In the genomic region with DNA sequence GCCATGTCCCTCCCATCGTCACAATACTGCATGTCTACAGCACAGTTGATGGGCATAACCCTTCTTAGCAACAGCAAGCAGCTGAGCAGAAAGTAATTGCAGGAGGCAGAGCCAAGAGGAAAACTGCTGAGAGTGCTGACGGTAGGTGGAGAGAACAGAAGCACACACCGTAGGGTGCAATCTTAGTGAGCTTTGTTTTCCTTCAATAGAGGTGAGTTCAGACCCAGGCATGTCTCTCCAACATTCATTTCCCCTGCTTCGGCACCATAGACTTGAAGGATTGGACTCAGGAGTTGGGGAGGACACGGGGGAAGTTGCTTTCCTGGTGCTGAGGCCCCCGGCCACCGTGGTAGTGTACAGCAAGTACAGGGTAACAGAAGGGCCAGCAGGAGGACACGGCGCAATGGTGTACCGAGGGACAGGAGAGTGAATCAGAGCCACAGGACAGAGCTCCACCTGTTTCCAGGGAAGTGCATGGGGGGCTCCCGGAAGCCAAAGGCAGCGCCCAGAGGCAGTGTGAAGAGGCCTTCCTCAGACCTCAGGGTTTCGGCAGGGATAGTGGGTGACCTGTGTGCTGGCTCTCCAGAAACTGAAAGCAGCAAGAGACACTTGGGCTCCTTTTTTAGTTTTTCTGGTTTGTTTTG, we compare ENCODE assay signal across 9 cellular contexts. TPM values are rescaled to one million over a fixed set of nuclear protein-coding genes. Genes with fewer than 3 reads are reported as not detected.
DNase-seq lines count a peak whose midpoint lies in the region; ATAC-seq and TF ChIP-seq lines count a peak whose summit lies in the region.
"Had no signal": no experiment of that assay in that cellular context is flagged by ENCODE, and none has a peak within 500 bp of the region (broad histone marks: within the 10 kb centered on the region; RNA-seq: fewer than 3 reads in every experiment).

No MANE protein-coding gene starts in this region.

- peak; percentile 39 for ATAC-seq in GM18517 (IDR thresholded peaks at IDR 0.05; ENCODE audit: unreplicated experiment)
- peak; percentile 60 for ATAC-seq in activated CD8-positive, alpha-beta T cell treated with anti-CD3 and anti-CD28 coated beads, Interleukin-2, amount 10 ng/mL, durations not matched to agents 7 days and 5 days
- peak; percentile 80 for ATAC-seq in mucosa of descending colon
- no peak for ATAC-seq in GM21576 (IDR thresholded peaks at IDR 0.05; ENCODE audit: unreplicated experiment)

- POLR2A ChIA-PET in activated CD8-positive, alpha-beta T cell treated with anti-CD3 and anti-CD28 coated beads, Interleukin-2, amount 10 ng/mL, durations not matched to agents 7 days and 5 days (lab: Charles Lee): interaction anchor here (0.6 to 1.9 kb wide), 4 partner anchors 10 to 90 kb away, joined by 3 to 6 read pairs (median 4); no protein-coding TSS in a partner anchor

- DNase-seq in HFFc6 (no peak), NCI-H1105 treated with DMSO at 0.1 percent for 48 hours (lab: John Stamatoyannopoulos, UW) (peak; percentile 18), mucosa of descending colon (peak in 2 of 3 donors; percentile 54 to 61), GM03348 (ENCODE audit: low spot score) (no peak), dermis blood vessel endothelial cell (no peak)
- DNase-seq in activated CD8-positive, alpha-beta T cell treated with anti-CD3 and anti-CD28 coated beads, Interleukin-2, amount 10 ng/mL, durations not matched to agents 7 days and 5 days: peak; percentile 31

- peaks cover 11% of the 10 kb centered on the region for H3K4me1 Mint-ChIP-seq in HFFc6 (ENCODE audit: low read depth)
- peaks cover 22% of the 10 kb centered on the region for H3K4me1 Mint-ChIP-seq in activated CD8-positive, alpha-beta T cell treated with anti-CD3 and anti-CD28 coated beads, Interleukin-2, amount 10 ng/mL, durations not matched to agents 7 days and 5 days (ENCODE audit: low read depth)

- H3K27me3 Mint-ChIP-seq in HFFc6 (ENCODE audit: insufficient read depth): peaks cover 8% of the 10 kb centered on the region
- no peaks in the 10 kb centered on the region for H3K27me3 Mint-ChIP-seq in activated CD8-positive, alpha-beta T cell treated with anti-CD3 and anti-CD28 coated beads, Interleukin-2, amount 10 ng/mL, durations not matched to agents 7 days and 5 days (ENCODE audit: low read depth)

- H3K4me1 ChIP-seq in mucosa of descending colon (ENCODE audit: low read depth): peaks cover 13% of the 10 kb centered on the region
- H3K4me1 ChIP-seq: lower lobe of right lung had no signal

- intact Hi-C loops in mucosa of descending colon (cut with DNase I, micrococcal nuclease): no loop called here

- no peaks in the 10 kb centered on the region for H3K36me3 Mint-ChIP-seq in HFFc6 (ENCODE audit: low read depth)
- H3K36me3 Mint-ChIP-seq in activated CD8-positive, alpha-beta T cell treated with anti-CD3 and anti-CD28 coated beads, Interleukin-2, amount 10 ng/mL, durations not matched to agents 7 days and 5 days (ENCODE audit: low read depth): no peaks in the 10 kb centered on the region

- no peaks in the 10 kb centered on the region for H3K9me3 ChIP-seq in mucosa of descending colon
- H3K9me3 ChIP-seq: lower lobe of right lung had no signal

- TF ChIP-seq CTCF in HFFc6 (IDR thresholded peaks at IDR 0.05) (no peak), mucosa of descending colon (IDR thresholded peaks at IDR 0.05) (no peak)

- H3K4me3 Mint-ChIP-seq in HFFc6: peak overlapping the region; percentile 40
- H3K4me3 Mint-ChIP-seq in activated CD8-positive, alpha-beta T cell treated with anti-CD3 and anti-CD28 coated beads, Interleukin-2, amount 10 ng/mL, durations not matched to agents 7 days and 5 days: peak overlapping the region; percentile 49

- no peak overlapping the region for H3K27ac Mint-ChIP-seq in HFFc6
- H3K27ac Mint-ChIP-seq in activated CD8-positive, alpha-beta T cell treated with anti-CD3 and anti-CD28 coated beads, Interleukin-2, amount 10 ng/mL, durations not matched to agents 7 days and 5 days: peak overlapping the region; percentile 87

- H3K4me3 ChIP-seq in mucosa of descending colon: no peak overlapping the region
- H3K4me3 ChIP-seq: lower lobe of right lung had no signal

- CTCF ChIA-PET in activated CD8-positive, alpha-beta T cell treated with anti-CD3 and anti-CD28 coated beads, Interleukin-2, amount 10 ng/mL, durations not matched to agents 7 days and 5 days (lab: Charles Lee): interaction anchor here (0.7 to 3.0 kb wide), 10 partner anchors 13 to 511 kb away, joined by 3 to 22 read pairs (median 4); partner anchors contain the start of gene SINHCAF

- no peaks in the 10 kb centered on the region for H3K36me3 ChIP-seq in mucosa of descending colon (ENCODE audit: low read depth)
- H3K36me3 ChIP-seq: lower lobe of right lung had no signal

- no peaks in the 10 kb centered on the region for H3K9me3 Mint-ChIP-seq in HFFc6
- no peaks in the 10 kb centered on the region for H3K9me3 Mint-ChIP-seq in activated CD8-positive, alpha-beta T cell treated with anti-CD3 and anti-CD28 coated beads, Interleukin-2, amount 10 ng/mL, durations not matched to agents 7 days and 5 days (ENCODE audit: insufficient read depth)

RNA-seq across cellular contexts. Expression of gene SINHCAF, which starts 36.3 kb away (rescaled TPM):
- 10 to 100 TPM; 10.3 to 24.5 (median 16.0) TPM for total RNA-seq in HFFc6 (2021; fragmentation: NEBNext Ultra II Directional; extraction: Animal tissue kit (Norgen Biotek cat#: 25700))
- 10 to 100 TPM; 81.9 to 98.0 TPM for total RNA-seq in activated CD8-positive, alpha-beta T cell treated with anti-CD3 and anti-CD28 coated beads, Interleukin-2, amount 10 ng/mL, durations not matched to agents 7 days and 5 days
- total RNA-seq in mucosa of descending colon: 10 to 100 TPM; 46.8 to 79.2 (median 71.9) TPM
- total RNA-seq in dermis blood vessel endothelial cell: 99.3 and 136 TPM in 2 replicates

Comparison
In these comparisons a context has a peak if more than half of its experiments do, and no peak if none do; other contexts are left out.
1. DNase-seq: peak in NCI-H1105 treated with DMSO at 0.1 percent for 48 hours (single experiment), activated CD8-positive, alpha-beta T cell treated with anti-CD3 and anti-CD28 coated beads, Interleukin-2, amount 10 ng/mL, durations not matched to agents 7 days and 5 days (single experiment) and mucosa of descending colon (2 of 3); none in HFFc6 (single experiment), GM03348 (single experiment) and dermis blood vessel endothelial cell (single experiment).